Comparison of ENCODE assay signal across 25 cellular contexts in genomic region chr10:5281355-5281754, GRCh38.
A peak's percentile ranks its signal among the peaks of the same experiment; 100 is the strongest.
DNase-seq lines count a peak whose midpoint lies in the region; ATAC-seq, FAIRE-seq and TF ChIP-seq lines count a peak whose summit lies in the region.
"Had no signal": no experiment of that assay in that cellular context is flagged by ENCODE, and none has a peak within 500 bp of the region (broad histone marks: within the 10 kb centered on the region; RNA-seq: fewer than 3 reads in every experiment).

No MANE protein-coding gene starts in this region.

- H3K27me3 Mint-ChIP-seq in activated CD4-positive, alpha-beta T cell treated with anti-CD3 and anti-CD28 coated beads, Interleukin-2, amount 10 ng/mL, durations not matched to agents 24 days and 14 days = peaks cover 5% of the 10 kb centered on the region
- H3K27me3 Mint-ChIP-seq in activated CD4-positive, alpha-beta T cell treated with anti-CD3 and anti-CD28 coated beads for 36 hours = peaks cover 7% of the 10 kb centered on the region
- peaks cover 0 to 7% of the 10 kb centered on the region in 2 donors for H3K27me3 Mint-ChIP-seq in natural killer cell treated with Interleukin-12 subunit alpha and Interleukin-12 subunit beta and Interleukin-15 and Interleukin-18, amount 100 ng/mL, for 72 hours
- H3K27me3 Mint-ChIP-seq in natural killer cell (ENCODE audit: low read depth in 2 of 2) = no peaks in the 10 kb centered on the region
- no peaks in the 10 kb centered on the region for H3K27me3 Mint-ChIP-seq in activated T-helper 1 cell treated with anti-CD3 and anti-CD28 coated beads, Interleukin-12 subunit alpha, Interleukin-12 subunit beta, Interleukin-2, Interleukin-4 antibody, amounts not matched to agents 30 ng/mL and 10 ng/mL and 1 ng/mL, durations not matched to agents 14 hours and 24 hours and 36 hours (ENCODE audit: insufficient read depth)

- intact Hi-C loops in activated CD4-positive, alpha-beta T cell treated with anti-CD3 and anti-CD28 coated beads, Interleukin-2, amount 10 ng/mL, durations not matched to agents 24 days and 14 days (cut with micrococcal nuclease) = loop anchor here (5.0 kb wide), 2 partner anchors 101 to 189 kb away; partner anchors contain the start of gene AKR1C3
- intact Hi-C loops in activated CD4-positive, alpha-beta T cell treated with anti-CD3 and anti-CD28 coated beads for 36 hours (cut with DNase I, micrococcal nuclease) = loop anchor here (5.0 to 10.0 kb wide), 2 partner anchors 341 to 467 kb away; no protein-coding TSS in a partner anchor
- intact Hi-C loops in natural killer cell (cut with micrococcal nuclease) = no loop called here
- intact Hi-C loops in activated T-helper 1 cell treated with anti-CD3 and anti-CD28 coated beads, Interleukin-12 subunit alpha, Interleukin-12 subunit beta, Interleukin-2, Interleukin-4 antibody, amounts not matched to agents 30 ng/mL and 10 ng/mL and 1 ng/mL, durations not matched to agents 14 hours and 24 hours and 36 hours (cut with micrococcal nuclease) = loop anchor here (1.0 to 5.0 kb wide), 3 partner anchors 36 to 461 kb away; no protein-coding TSS in a partner anchor

- H3K36me3 Mint-ChIP-seq in activated CD4-positive, alpha-beta T cell treated with anti-CD3 and anti-CD28 coated beads, Interleukin-2, amount 10 ng/mL, durations not matched to agents 24 days and 14 days (ENCODE audit: low read depth) = peaks cover 15% of the 10 kb centered on the region
- H3K36me3 Mint-ChIP-seq in activated CD4-positive, alpha-beta T cell treated with anti-CD3 and anti-CD28 coated beads for 36 hours (ENCODE audit: low read depth) = no peaks in the 10 kb centered on the region
- H3K36me3 Mint-ChIP-seq in natural killer cell treated with Interleukin-12 subunit alpha and Interleukin-12 subunit beta and Interleukin-15 and Interleukin-18, amount 100 ng/mL, for 72 hours = peaks cover 49% of the 10 kb centered on the region
- peaks cover 45% of the 10 kb centered on the region for H3K36me3 Mint-ChIP-seq in natural killer cell
- H3K36me3 Mint-ChIP-seq in activated T-helper 1 cell treated with anti-CD3 and anti-CD28 coated beads, Interleukin-12 subunit alpha, Interleukin-12 subunit beta, Interleukin-2, Interleukin-4 antibody, amounts not matched to agents 30 ng/mL and 10 ng/mL and 1 ng/mL, durations not matched to agents 14 hours and 24 hours and 36 hours (ENCODE audit: low read depth) = peaks cover 44% of the 10 kb centered on the region
- H3K36me3 Mint-ChIP-seq: CD14-positive monocyte had no signal

- peaks cover 29% of the 10 kb centered on the region for H3K4me1 Mint-ChIP-seq in activated CD4-positive, alpha-beta T cell treated with anti-CD3 and anti-CD28 coated beads, Interleukin-2, amount 10 ng/mL, durations not matched to agents 24 days and 14 days
- H3K4me1 Mint-ChIP-seq in activated CD4-positive, alpha-beta T cell treated with anti-CD3 and anti-CD28 coated beads for 36 hours = peaks cover 21% of the 10 kb centered on the region
- peaks cover 41 to 56% of the 10 kb centered on the region in 2 donors for H3K4me1 Mint-ChIP-seq in natural killer cell treated with Interleukin-12 subunit alpha and Interleukin-12 subunit beta and Interleukin-15 and Interleukin-18, amount 100 ng/mL, for 72 hours (ENCODE audit: low read depth in 2 of 2)
- peaks cover 36 to 41% of the 10 kb centered on the region in 2 donors for H3K4me1 Mint-ChIP-seq in natural killer cell
- peaks cover 48% of the 10 kb centered on the region for H3K4me1 Mint-ChIP-seq in activated T-helper 1 cell treated with anti-CD3 and anti-CD28 coated beads, Interleukin-12 subunit alpha, Interleukin-12 subunit beta, Interleukin-2, Interleukin-4 antibody, amounts not matched to agents 30 ng/mL and 10 ng/mL and 1 ng/mL, durations not matched to agents 14 hours and 24 hours and 36 hours (ENCODE audit: low read depth)

- no peak overlapping the region for H3K4me3 Mint-ChIP-seq in activated CD4-positive, alpha-beta T cell treated with anti-CD3 and anti-CD28 coated beads, Interleukin-2, amount 10 ng/mL, durations not matched to agents 24 days and 14 days
- H3K4me3 Mint-ChIP-seq in activated CD4-positive, alpha-beta T cell treated with anti-CD3 and anti-CD28 coated beads for 36 hours = no peak overlapping the region
- peak overlapping the region; percentile 48 for H3K4me3 Mint-ChIP-seq in natural killer cell treated with Interleukin-12 subunit alpha and Interleukin-12 subunit beta and Interleukin-15 and Interleukin-18, amount 100 ng/mL, for 72 hours
- H3K4me3 Mint-ChIP-seq in natural killer cell = no peak overlapping the region
- no peak overlapping the region for H3K4me3 Mint-ChIP-seq in activated T-helper 1 cell treated with anti-CD3 and anti-CD28 coated beads, Interleukin-12 subunit alpha, Interleukin-12 subunit beta, Interleukin-2, Interleukin-4 antibody, amounts not matched to agents 30 ng/mL and 10 ng/mL and 1 ng/mL, durations not matched to agents 14 hours and 24 hours and 36 hours
- H3K4me3 Mint-ChIP-seq: CD14-positive monocyte; CD4-positive, alpha-beta memory T cell; CD4-positive, CD25-positive, alpha-beta regulatory T cell; CD8-positive, alpha-beta memory T cell had no signal

- TF ChIP-seq CTCF in natural killer cell (IDR thresholded peaks at IDR 0.05) = no peak

- no peak for FAIRE-seq in GM12891 (lab: Jason Lieb, UNC)
- FAIRE-seq: GM12878, GM19239 had no signal

- CTCF ChIA-PET in activated CD4-positive, alpha-beta T cell treated with anti-CD3 and anti-CD28 coated beads for 36 hours (lab: Charles Lee) = interaction anchor here (1.3 to 4.7 kb wide), 2 partner anchors 190 to 432 kb away, joined by 3 to 37 read pairs; no protein-coding TSS in a partner anchor

- peak overlapping the region; percentile 4 for H3K27ac Mint-ChIP-seq in activated CD4-positive, alpha-beta T cell treated with anti-CD3 and anti-CD28 coated beads, Interleukin-2, amount 10 ng/mL, durations not matched to agents 24 days and 14 days
- H3K27ac Mint-ChIP-seq in activated CD4-positive, alpha-beta T cell treated with anti-CD3 and anti-CD28 coated beads for 36 hours = no peak overlapping the region
- no peak overlapping the region for H3K27ac Mint-ChIP-seq in natural killer cell treated with Interleukin-12 subunit alpha and Interleukin-12 subunit beta and Interleukin-15 and Interleukin-18, amount 100 ng/mL, for 72 hours
- H3K27ac Mint-ChIP-seq in natural killer cell = peak overlapping the region in 1 of 2 donors; percentile 49
- peak overlapping the region; percentile 5 for H3K27ac Mint-ChIP-seq in activated T-helper 1 cell treated with anti-CD3 and anti-CD28 coated beads, Interleukin-12 subunit alpha, Interleukin-12 subunit beta, Interleukin-2, Interleukin-4 antibody, amounts not matched to agents 30 ng/mL and 10 ng/mL and 1 ng/mL, durations not matched to agents 14 hours and 24 hours and 36 hours
- H3K27ac Mint-ChIP-seq: CD14-positive monocyte; CD4-positive, CD25-positive, alpha-beta regulatory T cell; CD8-positive, alpha-beta memory T cell had no signal

- POLR2A ChIA-PET in activated CD4-positive, alpha-beta T cell treated with anti-CD3 and anti-CD28 coated beads for 36 hours (lab: Charles Lee) = no interaction called here

- peaks cover 3% of the 10 kb centered on the region for H3K9me3 Mint-ChIP-seq in activated CD4-positive, alpha-beta T cell treated with anti-CD3 and anti-CD28 coated beads, Interleukin-2, amount 10 ng/mL, durations not matched to agents 24 days and 14 days
- no peaks in the 10 kb centered on the region for H3K9me3 Mint-ChIP-seq in activated CD4-positive, alpha-beta T cell treated with anti-CD3 and anti-CD28 coated beads for 36 hours (ENCODE audit: low read depth)
- no peaks in the 10 kb centered on the region for H3K9me3 Mint-ChIP-seq in natural killer cell treated with Interleukin-12 subunit alpha and Interleukin-12 subunit beta and Interleukin-15 and Interleukin-18, amount 100 ng/mL, for 72 hours
- no peaks in the 10 kb centered on the region for H3K9me3 Mint-ChIP-seq in natural killer cell
- H3K9me3 Mint-ChIP-seq in activated T-helper 1 cell treated with anti-CD3 and anti-CD28 coated beads, Interleukin-12 subunit alpha, Interleukin-12 subunit beta, Interleukin-2, Interleukin-4 antibody, amounts not matched to agents 30 ng/mL and 10 ng/mL and 1 ng/mL, durations not matched to agents 14 hours and 24 hours and 36 hours = peaks cover 9% of the 10 kb centered on the region
- H3K9me3 Mint-ChIP-seq: CD4-positive, alpha-beta memory T cell; CD4-positive, CD25-positive, alpha-beta regulatory T cell had no signal

- no peak for ATAC-seq in activated CD4-positive, alpha-beta T cell treated with anti-CD3 and anti-CD28 coated beads for 36 hours
- no peak for ATAC-seq in natural killer cell treated with Interleukin-12 subunit alpha and Interleukin-12 subunit beta and Interleukin-15 and Interleukin-18, amount 100 ng/mL, for 72 hours
- ATAC-seq in natural killer cell = no peak
- no peak for ATAC-seq in HG03159 (IDR thresholded peaks at IDR 0.05; ENCODE audit: unreplicated experiment)
- ATAC-seq: GM12878 had no signal

- no peak for DNase-seq in activated CD4-positive, alpha-beta T cell treated with anti-CD3 and anti-CD28 coated beads, Interleukin-2, amount 10 ng/mL, durations not matched to agents 24 days and 14 days
- no peak for DNase-seq in activated CD4-positive, alpha-beta T cell treated with anti-CD3 and anti-CD28 coated beads for 36 hours
- no peak for DNase-seq in natural killer cell treated with Interleukin-12 subunit alpha and Interleukin-12 subunit beta and Interleukin-15 and Interleukin-18, amount 100 ng/mL, for 72 hours (ENCODE audit: low spot score)
- DNase-seq in natural killer cell = no peak
- DNase-seq in OCI-M1 (lab: John Stamatoyannopoulos, UW) = peak; percentile 10
- DNase-seq in activated T-helper 1 cell treated with anti-CD3 and anti-CD28 coated beads, Interleukin-12 subunit alpha, Interleukin-12 subunit beta, Interleukin-2, Interleukin-4 antibody, amounts not matched to agents 30 ng/mL and 10 ng/mL and 1 ng/mL, durations not matched to agents 14 hours and 24 hours and 36 hours (ENCODE audit: low spot score) = no peak
- no peak for DNase-seq in GM12891 (ENCODE audit: insufficient read length, low spot score)
- DNase-seq: ACHN; BE2C; C1 segment of cervical spinal cord; CD4-positive, alpha-beta memory T cell; CD4-positive, CD25-positive, alpha-beta regulatory T cell; CD8-positive, alpha-beta memory T cell; COR-L47; DMS 273 treated with DMSO at 0.1 percent for 48 hours; DMS153; DMS53; DMS79; DND-41; EL; GDM1 had no signal

- TF ChIP-seq POLR2A in GM12891 (IDR thresholded peaks at IDR 0.05; ENCODE audit: low read depth, low read length) = no peak

TF ChIP-seq in GM12891, 5 proteins besides CTCF, POLR2A, EP300 and RAD21:
- no peak for TF ChIP-seq TAF1 (IDR thresholded peaks at IDR 0.05; ENCODE audit: low read depth, low read length)
- TF ChIP-seq POU2F2 (IDR thresholded peaks at IDR 0.05; ENCODE audit: low read depth, low read length) = no peak
- no peak for TF ChIP-seq SPI1 (IDR thresholded peaks at IDR 0.05; ENCODE audit: low read depth, low read length)
- no peak for TF ChIP-seq PAX5 (IDR thresholded peaks at IDR 0.05; ENCODE audit: insufficient read depth, low read length, severe bottlenecking)
- no peak for TF ChIP-seq POLR2AphosphoS5 (IDR thresholded peaks at IDR 0.05; ENCODE audit: low read depth, low read length)

Comparison
In these comparisons a context has a peak if more than half of its experiments do, and no peak if none do; other contexts are left out.
1. H3K27ac Mint-ChIP-seq: peak in activated CD4-positive, alpha-beta T cell treated with anti-CD3 and anti-CD28 coated beads, Interleukin-2, amount 10 ng/mL, durations not matched to agents 24 days and 14 days (single experiment) and activated T-helper 1 cell treated with anti-CD3 and anti-CD28 coated beads, Interleukin-12 subunit alpha, Interleukin-12 subunit beta, Interleukin-2, Interleukin-4 antibody, amounts not matched to agents 30 ng/mL and 10 ng/mL and 1 ng/mL, durations not matched to agents 14 hours and 24 hours and 36 hours (single experiment); none in activated CD4-positive, alpha-beta T cell treated with anti-CD3 and anti-CD28 coated beads for 36 hours (single experiment) and natural killer cell treated with Interleukin-12 subunit alpha and Interleukin-12 subunit beta and Interleukin-15 and Interleukin-18, amount 100 ng/mL, for 72 hours (0 of 2).